ENCODE assay signal across 20 cellular contexts in genomic region chr2:85242321-85242720, GRCh38.
"Had no signal": no experiment of that assay in that cellular context is flagged by ENCODE, and none has a peak within 500 bp of the region (broad histone marks: within the 10 kb centered on the region; RNA-seq: fewer than 3 reads in every experiment).

No MANE protein-coding gene starts in this region.

- H3K9me3 ChIP-seq: heart left ventricle, pancreas, psoas muscle, stomach, upper lobe of left lung, vagina had no signal

- H3K27ac ChIP-seq: dorsolateral prefrontal cortex, pancreas, psoas muscle, stomach, upper lobe of left lung, vagina had no signal

- H3K9me3 Mint-ChIP-seq: natural killer cell treated with Interleukin-12 subunit alpha and Interleukin-12 subunit beta and Interleukin-15 and Interleukin-18, amount 100 ng/mL, for 72 hours had no signal

- H3K36me3 Mint-ChIP-seq: natural killer cell treated with Interleukin-12 subunit alpha and Interleukin-12 subunit beta and Interleukin-15 and Interleukin-18, amount 100 ng/mL, for 72 hours had no signal

- H3K27me3 ChIP-seq: dorsolateral prefrontal cortex, heart left ventricle, pancreas, upper lobe of left lung, vagina had no signal

- DNase-seq: cortex of kidney; dorsolateral prefrontal cortex; effector memory CD4-positive, alpha-beta T cell; heart left ventricle; hypothalamus; kidney glomerular epithelial cell; occipital lobe; pancreas; psoas muscle; retina; stimulated activated CD4-positive, alpha-beta T cell treated with anti-CD3 and anti-CD28 coated beads, Interleukin-2, amount 100 ng/mL, for 24 hours; stimulated activated CD4-positive, alpha-beta T cell treated with anti-CD3 and anti-CD28 coated beads, Interleukin-4, amount 100 ng/mL, for 4 hours; stimulated activated naive CD4-positive, alpha-beta T cell; stomach; substantia nigra; upper lobe of left lung had no signal

- ATAC-seq: esophagus mucosa; heart left ventricle; natural killer cell treated with Interleukin-12 subunit alpha and Interleukin-12 subunit beta and Interleukin-15 and Interleukin-18, amount 100 ng/mL, for 72 hours; pancreas; psoas muscle; sciatic nerve had no signal

- H3K4me3 Mint-ChIP-seq: natural killer cell treated with Interleukin-12 subunit alpha and Interleukin-12 subunit beta and Interleukin-15 and Interleukin-18, amount 100 ng/mL, for 72 hours had no signal

- H3K27ac Mint-ChIP-seq: natural killer cell treated with Interleukin-12 subunit alpha and Interleukin-12 subunit beta and Interleukin-15 and Interleukin-18, amount 100 ng/mL, for 72 hours had no signal

- H3K4me3 ChIP-seq: dorsolateral prefrontal cortex, heart left ventricle, pancreas, psoas muscle, stomach, upper lobe of left lung, vagina had no signal

- H3K4me1 ChIP-seq: pancreas had no signal

- H3K36me3 ChIP-seq: heart left ventricle, pancreas, stomach, upper lobe of left lung, vagina had no signal
